Comparison of ENCODE assay signal across 14 cellular contexts in genomic region chr6:35312076-35312762, GRCh38. TPM values are rescaled to one million over a fixed set of nuclear protein-coding genes. Genes with fewer than 3 reads are reported as not detected.
DNase-seq lines count a peak whose midpoint lies in the region; ATAC-seq lines count a peak whose summit lies in the region.
"Had no signal": no experiment of that assay in that cellular context is flagged by ENCODE, and none has a peak within 500 bp of the region (broad histone marks: within the 10 kb centered on the region; RNA-seq: fewer than 3 reads in every experiment).

No MANE protein-coding gene starts in this region.

- H3K27ac Mint-ChIP-seq in CD4-positive, CD25-positive, alpha-beta regulatory T cell, result peak overlapping the region; percentile 96 to 99 (median 98)
- H3K27ac Mint-ChIP-seq in activated naive CD8-positive, alpha-beta T cell treated with anti-CD3 and anti-CD28 coated beads, Interleukin-2, amount 50 U/mL, for 24 hours, result peak overlapping the region; percentile 94
- H3K27ac Mint-ChIP-seq in natural killer cell treated with Interleukin-12 subunit alpha and Interleukin-12 subunit beta and Interleukin-15 and Interleukin-18, amount 100 ng/mL, for 72 hours, result peak overlapping the region; percentile 95 to 96

- H3K9me3 Mint-ChIP-seq in CD4-positive, CD25-positive, alpha-beta regulatory T cell, result no peaks in the 10 kb centered on the region
- H3K9me3 Mint-ChIP-seq in activated naive CD8-positive, alpha-beta T cell treated with anti-CD3 and anti-CD28 coated beads, Interleukin-2, amount 50 U/mL, for 24 hours, result no peaks in the 10 kb centered on the region
- H3K9me3 Mint-ChIP-seq in natural killer cell treated with Interleukin-12 subunit alpha and Interleukin-12 subunit beta and Interleukin-15 and Interleukin-18, amount 100 ng/mL, for 72 hours, result no peaks in the 10 kb centered on the region

- H3K36me3 ChIP-seq in CD4-positive, CD25-positive, alpha-beta regulatory T cell (ENCODE audit: control insufficient read depth, insufficient read depth, low read length), result peaks cover 58% of the 10 kb centered on the region
- H3K36me3 ChIP-seq: adrenal gland, prostate gland, SJSA1 had no signal

- H3K4me3 Mint-ChIP-seq in CD4-positive, CD25-positive, alpha-beta regulatory T cell, result peak overlapping the region; percentile 85 to 94 (median 92)
- peak overlapping the region; percentile 55 for H3K4me3 Mint-ChIP-seq in activated naive CD8-positive, alpha-beta T cell treated with anti-CD3 and anti-CD28 coated beads, Interleukin-2, amount 50 U/mL, for 24 hours
- H3K4me3 Mint-ChIP-seq in natural killer cell treated with Interleukin-12 subunit alpha and Interleukin-12 subunit beta and Interleukin-15 and Interleukin-18, amount 100 ng/mL, for 72 hours, result peak overlapping the region; percentile 70

- H3K27me3 Mint-ChIP-seq in CD4-positive, CD25-positive, alpha-beta regulatory T cell, result no peaks in the 10 kb centered on the region
- H3K27me3 Mint-ChIP-seq in activated naive CD8-positive, alpha-beta T cell treated with anti-CD3 and anti-CD28 coated beads, Interleukin-2, amount 50 U/mL, for 24 hours, result no peaks in the 10 kb centered on the region
- H3K27me3 Mint-ChIP-seq in natural killer cell treated with Interleukin-12 subunit alpha and Interleukin-12 subunit beta and Interleukin-15 and Interleukin-18, amount 100 ng/mL, for 72 hours, result no peaks in the 10 kb centered on the region

- H3K27ac ChIP-seq in CD4-positive, CD25-positive, alpha-beta regulatory T cell (ENCODE audit: insufficient read depth, low read length, poor library complexity, severe bottlenecking), result peak overlapping the region; percentile 78
- H3K27ac ChIP-seq: prostate gland, SJSA1 had no signal

- H3K4me1 ChIP-seq in CD4-positive, CD25-positive, alpha-beta regulatory T cell (ENCODE audit: control insufficient read depth, insufficient read depth, low read length, poor library complexity, severe bottlenecking), result peaks cover 84% of the 10 kb centered on the region
- H3K4me1 ChIP-seq: prostate gland, SJSA1 had no signal

- no peak for DNase-seq in CD4-positive, CD25-positive, alpha-beta regulatory T cell
- DNase-seq in Jurkat, Clone E6-1 (ENCODE audit: low read depth, low spot score), result no peak
- DNase-seq in activated naive CD8-positive, alpha-beta T cell treated with anti-CD3 and anti-CD28 coated beads, Interleukin-2, amount 50 U/mL, for 24 hours, result no peak
- no peak for DNase-seq in natural killer cell treated with Interleukin-12 subunit alpha and Interleukin-12 subunit beta and Interleukin-15 and Interleukin-18, amount 100 ng/mL, for 72 hours (ENCODE audit: low spot score)
- DNase-seq in DMS 273 treated with DMSO at 0.1 percent for 48 hours (lab: John Stamatoyannopoulos, UW) (no peak), HUDEP-2 (lab: John Stamatoyannopoulos, UW; ENCODE audit: unreplicated experiment in 76 of 76) (no peak), C1 segment of cervical spinal cord (lab: John Stamatoyannopoulos, UW) (no peak)
- DNase-seq: IMR-90, NCI-H1694, NCI-H82 had no signal

- H3K9me3 ChIP-seq in CD4-positive, CD25-positive, alpha-beta regulatory T cell (ENCODE audit: control insufficient read depth in 2 of 2, low read length in 2 of 2), result no peaks in the 10 kb centered on the region
- H3K9me3 ChIP-seq: adrenal gland, prostate gland had no signal

- H3K4me3 ChIP-seq in CD4-positive, CD25-positive, alpha-beta regulatory T cell (ENCODE audit: low read depth, low read length), result peak overlapping the region; percentile 65
- peak overlapping the region; percentile 48 for H3K4me3 ChIP-seq in Jurkat, Clone E6-1 (ENCODE audit: low read length)
- H3K4me3 ChIP-seq: adrenal gland, prostate gland, SJSA1 had no signal

- H3K4me1 Mint-ChIP-seq in CD4-positive, CD25-positive, alpha-beta regulatory T cell, result peaks cover 51 to 95% (median 71%) of the 10 kb centered on the region in 4 donors
- peaks cover 75% of the 10 kb centered on the region for H3K4me1 Mint-ChIP-seq in activated naive CD8-positive, alpha-beta T cell treated with anti-CD3 and anti-CD28 coated beads, Interleukin-2, amount 50 U/mL, for 24 hours
- H3K4me1 Mint-ChIP-seq in natural killer cell treated with Interleukin-12 subunit alpha and Interleukin-12 subunit beta and Interleukin-15 and Interleukin-18, amount 100 ng/mL, for 72 hours (ENCODE audit: low read depth in 2 of 2), result peaks cover 55 to 76% of the 10 kb centered on the region in 2 donors

- peaks cover 66% of the 10 kb centered on the region for H3K36me3 Mint-ChIP-seq in CD4-positive, CD25-positive, alpha-beta regulatory T cell
- peaks cover 62% of the 10 kb centered on the region for H3K36me3 Mint-ChIP-seq in activated naive CD8-positive, alpha-beta T cell treated with anti-CD3 and anti-CD28 coated beads, Interleukin-2, amount 50 U/mL, for 24 hours (ENCODE audit: low read depth)
- H3K36me3 Mint-ChIP-seq in natural killer cell treated with Interleukin-12 subunit alpha and Interleukin-12 subunit beta and Interleukin-15 and Interleukin-18, amount 100 ng/mL, for 72 hours, result peaks cover 23% of the 10 kb centered on the region

- ATAC-seq in CD4-positive, CD25-positive, alpha-beta regulatory T cell (ENCODE audit: low read depth in 2 of 2), result no peak
- ATAC-seq in activated naive CD8-positive, alpha-beta T cell treated with anti-CD3 and anti-CD28 coated beads, Interleukin-2, amount 50 U/mL, for 24 hours, result no peak
- ATAC-seq in natural killer cell treated with Interleukin-12 subunit alpha and Interleukin-12 subunit beta and Interleukin-15 and Interleukin-18, amount 100 ng/mL, for 72 hours, result no peak
- no peak for ATAC-seq in HG03045 (IDR thresholded peaks at IDR 0.05; ENCODE audit: unreplicated experiment)

- H3K27me3 ChIP-seq in CD4-positive, CD25-positive, alpha-beta regulatory T cell (ENCODE audit: control insufficient read depth, insufficient read depth, low read length), result no peaks in the 10 kb centered on the region
- H3K27me3 ChIP-seq: adrenal gland had no signal

RNA-seq across cellular contexts. Expression of gene DEF6, which starts 14.6 kb away (rescaled TPM):
- total RNA-seq in CD4-positive, CD25-positive, alpha-beta regulatory T cell, result 247 TPM
- 100 to 1,000 TPM; 134 to 142 (median 139) TPM for polyA plus RNA-seq in CD4-positive, CD25-positive, alpha-beta regulatory T cell
- 104 TPM for polyA plus RNA-seq in Jurkat, Clone E6-1 (2012; ENCODE audit: insufficient read depth, insufficient read length)
- total RNA-seq in natural killer cell treated with Interleukin-12 subunit alpha and Interleukin-12 subunit beta and Interleukin-15 and Interleukin-18, amount 100 ng/mL, for 72 hours, result 100 to 1,000 TPM in 1 of 2 donors, 10 to 100 TPM in 1; 82.3 to 105 TPM

RNA-seq across cellular contexts. Expression of gene PPARD, which starts 30.1 kb away (rescaled TPM):
- total RNA-seq in CD4-positive, CD25-positive, alpha-beta regulatory T cell, result 37.3 TPM
- 1 to 10 TPM; 3.8 to 6.6 (median 5.1) TPM for polyA plus RNA-seq in CD4-positive, CD25-positive, alpha-beta regulatory T cell
- polyA plus RNA-seq in Jurkat, Clone E6-1 (2012; ENCODE audit: insufficient read depth, insufficient read length), result 8.4 TPM
- total RNA-seq in natural killer cell treated with Interleukin-12 subunit alpha and Interleukin-12 subunit beta and Interleukin-15 and Interleukin-18, amount 100 ng/mL, for 72 hours, result 10 to 100 TPM; 19.6 to 19.9 TPM

RNA-seq across cellular contexts. Expression of gene ZNF76, which starts 52.7 kb away (rescaled TPM):
- 66.6 TPM for total RNA-seq in CD4-positive, CD25-positive, alpha-beta regulatory T cell
- 10 to 100 TPM; 18.7 to 25.1 (median 20.5) TPM for polyA plus RNA-seq in CD4-positive, CD25-positive, alpha-beta regulatory T cell
- polyA plus RNA-seq in Jurkat, Clone E6-1 (2012; ENCODE audit: insufficient read depth, insufficient read length), result 53.9 TPM
- 10 to 100 TPM; 24.0 to 52.2 TPM for total RNA-seq in natural killer cell treated with Interleukin-12 subunit alpha and Interleukin-12 subunit beta and Interleukin-15 and Interleukin-18, amount 100 ng/mL, for 72 hours
